In genomic region chr11:34468209-34468841, GRCh38 we compare ENCODE assay signal across 9 cellular contexts. TPM values are rescaled to one million over a fixed set of nuclear protein-coding genes. Genes with fewer than 3 reads are reported as not detected.
A peak's percentile ranks its signal among the peaks of the same experiment; 100 is the strongest.
DNase-seq lines count a peak whose midpoint lies in the region; ATAC-seq and TF ChIP-seq lines count a peak whose summit lies in the region.
"Had no signal": no experiment of that assay in that cellular context is flagged by ENCODE, and none has a peak within 500 bp of the region (broad histone marks: within the 10 kb centered on the region; RNA-seq: fewer than 3 reads in every experiment).

No MANE protein-coding gene starts in this region.

- no peak overlapping the region for H3K4me3 Mint-ChIP-seq in Caco-2 (ENCODE audit: unreplicated experiment)
- H3K4me3 Mint-ChIP-seq: naive B cell had no signal

- no peaks in the 10 kb centered on the region for H3K27me3 ChIP-seq in Caco-2 (replicated peaks; ENCODE audit: control insufficient read depth, insufficient read depth, low read length)

- H3K9me3 ChIP-seq in Caco-2, result peaks cover 10% of the 10 kb centered on the region; the same call in 1 of the 2 replicates

- intact Hi-C loops in Caco-2 (cut with micrococcal nuclease; ENCODE audit: unreplicated experiment), result loop anchor here (1.0 to 5.0 kb wide), 4 partner anchors 41 to 294 kb away; partner anchors contain the start of gene ABTB2

- peaks cover 45% of the 10 kb centered on the region for H3K36me3 Mint-ChIP-seq in Caco-2 (ENCODE audit: insufficient read depth, unreplicated experiment)

- DNase-seq in Caco-2, result peak; percentile 53 to 54
- peak; percentile 35 for DNase-seq in UCSD-AML1 (lab: John Stamatoyannopoulos, UW; ENCODE audit: unreplicated experiment)
- DNase-seq in epithelial cell of proximal tubule (ENCODE audit: low read depth), result peak; percentile 6
- DNase-seq in stimulated activated CD4-positive, alpha-beta T cell treated with anti-CD3 and anti-CD28 coated beads, Interleukin-12 subunit alpha, Interleukin-12 subunit beta, amount 100 ng/mL, for 4 hours, result peak; percentile 25
- DNase-seq in SHP77 treated with DMSO at 0.1 percent for 48 hours (lab: John Stamatoyannopoulos, UW), result no peak
- DNase-seq in superior temporal gyrus (ENCODE audit: extremely low spot score), result no peak
- DNase-seq in NCI-H1092 (lab: John Stamatoyannopoulos, UW), result no peak
- DNase-seq: naive B cell had no signal

- peak; percentile 80 to 89 for TF ChIP-seq CTCF in Caco-2 (IDR thresholded peaks at IDR 0.05; ENCODE audit: insufficient read depth in 1 of 2, low read depth in 1 of 2, low read length in 1 of 2, severe bottlenecking in 1 of 2, unreplicated experiment in 1 of 2)
- TF ChIP-seq CTCF in epithelial cell of proximal tubule (conservative IDR thresholded peaks at IDR 0.05; ENCODE audit: low read depth, low read length), result peak; percentile 90

- CTCF ChIA-PET in Caco-2 (lab: Charles Lee), result interaction anchor here (0.5 to 2.8 kb wide), 4 partner anchors 24 to 294 kb away, joined by 3 to 16 read pairs (median 3); no protein-coding TSS in a partner anchor

- no peak overlapping the region for H3K27ac Mint-ChIP-seq in Caco-2 (ENCODE audit: unreplicated experiment)
- H3K27ac Mint-ChIP-seq: naive B cell had no signal

- no peaks in the 10 kb centered on the region for H3K27me3 Mint-ChIP-seq in Caco-2 (ENCODE audit: insufficient read depth, unreplicated experiment)
- H3K27me3 Mint-ChIP-seq: naive B cell had no signal

- POLR2A ChIA-PET in Caco-2 (lab: Charles Lee), result no interaction called here

- H3K4me3 ChIP-seq in Caco-2 (ENCODE audit: low read depth, low read length), result no peak overlapping the region
- H3K4me3 ChIP-seq in epithelial cell of proximal tubule (ENCODE audit: low read depth, low read length), result no peak overlapping the region

- no peaks in the 10 kb centered on the region for H3K4me1 ChIP-seq in Caco-2

- H3K4me1 Mint-ChIP-seq in Caco-2 (ENCODE audit: low read depth, unreplicated experiment), result no peaks in the 10 kb centered on the region
- H3K4me1 Mint-ChIP-seq: naive B cell had no signal

- BruUV-seq in Caco-2 (replicated peaks; lab: Mats Ljungman, UMichigan), result no TSS peak

- H3K9me3 Mint-ChIP-seq in Caco-2 (ENCODE audit: unreplicated experiment), result peaks cover 11% of the 10 kb centered on the region

- ATAC-seq in HG02885 (IDR thresholded peaks at IDR 0.05; ENCODE audit: poor library complexity, unreplicated experiment), result peak; percentile 75

- no peaks in the 10 kb centered on the region; the same call in none of the 2 replicates for H3K36me3 ChIP-seq in Caco-2 (ENCODE audit: control insufficient read depth, insufficient read depth, low read length)

RNA-seq across cellular contexts. Expression of gene CAT, which starts 29.6 kb away (rescaled TPM):
- total RNA-seq in Caco-2 (2022) (45.6 and 46.1 TPM in 2 replicates), epithelial cell of proximal tubule (39.1 and 44.3 TPM in 2 replicates)

RNA-seq across cellular contexts. Expression of gene ELF5, which starts 45.3 kb away (rescaled TPM):
- total RNA-seq in Caco-2 (2022), result 0.11 and 0.26 TPM in 2 replicates
- not detected in 2 replicates for total RNA-seq in epithelial cell of proximal tubule

Comparison
In these comparisons a context has a peak if more than half of its experiments do, and no peak if none do; other contexts are left out.
1. DNase-seq: peak in Caco-2 (2 of 2), UCSD-AML1 (single experiment), epithelial cell of proximal tubule (single experiment) and stimulated activated CD4-positive, alpha-beta T cell treated with anti-CD3 and anti-CD28 coated beads, Interleukin-12 subunit alpha, Interleukin-12 subunit beta, amount 100 ng/mL, for 4 hours (single experiment); none in SHP77 treated with DMSO at 0.1 percent for 48 hours (single experiment), superior temporal gyrus (single experiment) and NCI-H1092 (single experiment).